In the genomic region with DNA sequence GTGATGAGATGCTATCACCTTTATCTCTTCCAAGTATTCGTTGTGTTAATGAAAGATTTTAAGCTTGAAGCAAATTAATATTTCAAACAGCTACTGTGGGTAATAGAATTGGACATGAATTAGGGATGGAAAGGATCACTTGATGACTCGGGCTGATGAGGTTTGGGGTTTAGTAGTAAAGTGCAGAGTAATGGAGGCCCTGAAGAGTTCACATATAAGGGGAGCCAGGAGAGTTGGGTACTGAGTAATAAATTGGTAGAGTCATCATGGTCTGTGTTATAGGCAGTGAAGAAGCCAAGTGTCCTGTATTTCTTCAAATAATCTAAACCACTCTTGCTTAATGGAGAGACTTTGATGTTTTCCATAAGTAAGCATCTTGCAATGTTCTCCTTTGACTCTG, we compare ENCODE assay signal across 31 cellular contexts. TPM values are rescaled to one million over a fixed set of nuclear protein-coding genes. Genes with fewer than 3 reads are reported as not detected.
A peak's percentile ranks its signal among the peaks of the same experiment; 100 is the strongest.
DNase-seq lines count a peak whose midpoint lies in the region; ATAC-seq and TF ChIP-seq lines count a peak whose summit lies in the region.
"Had no signal": no experiment of that assay in that cellular context is flagged by ENCODE, and none has a peak within 500 bp of the region (broad histone marks: within the 10 kb centered on the region; RNA-seq: fewer than 3 reads in every experiment).

No MANE protein-coding gene starts in this region.

- H3K9me3 Mint-ChIP-seq in activated T-cell treated with anti-CD3 and anti-CD28 coated beads, Interleukin-2, amount 50 U/mL, for 24 hours, result no peaks in the 10 kb centered on the region
- H3K9me3 Mint-ChIP-seq: activated CD8-positive, alpha-beta T cell treated with anti-CD3 and anti-CD28 coated beads for 36 hours; CD8-positive, alpha-beta memory T cell; nephron progenitor cell; stimulated activated naive CD8-positive, alpha-beta T cell treated with anti-CD3 and anti-CD28 coated beads, Interleukin-15, Interleukin-2, amounts not matched to agents 100 ng/mL and 50 ng/mL, for 24 hours; T-helper 1 cell treated with Interleukin-12 subunit alpha and Interleukin-12 subunit beta and Interleukin-4 antibody, amounts not matched to agents 30 μg/mL and 1 μg/mL, for 36 hours had no signal

- no peaks in the 10 kb centered on the region for H3K27me3 ChIP-seq in adipocyte (replicated peaks; ENCODE audit: control insufficient read depth, insufficient read depth, low read length)
- H3K27me3 ChIP-seq: pancreas, uterus had no signal

- H3K9me3 ChIP-seq in adipocyte (ENCODE audit: control insufficient read depth, low read length), result no peaks in the 10 kb centered on the region
- H3K9me3 ChIP-seq: A549, HAP-1, pancreas, uterus had no signal

- H3K27ac Mint-ChIP-seq in activated T-cell treated with anti-CD3 and anti-CD28 coated beads, Interleukin-2, amount 50 U/mL, for 24 hours, result peak overlapping the region; percentile 46
- H3K27ac Mint-ChIP-seq: activated CD8-positive, alpha-beta T cell treated with anti-CD3 and anti-CD28 coated beads for 36 hours; activated naive CD8-positive, alpha-beta T cell; stimulated activated naive CD8-positive, alpha-beta T cell treated with anti-CD3 and anti-CD28 coated beads, Interleukin-15, Interleukin-2, amounts not matched to agents 100 ng/mL and 50 ng/mL, for 24 hours had no signal

- H3K4me3 Mint-ChIP-seq in activated T-cell treated with anti-CD3 and anti-CD28 coated beads, Interleukin-2, amount 50 U/mL, for 24 hours, result no peak overlapping the region
- H3K4me3 Mint-ChIP-seq: activated CD8-positive, alpha-beta T cell treated with anti-CD3 and anti-CD28 coated beads for 36 hours; activated naive CD8-positive, alpha-beta T cell; CD8-positive, alpha-beta memory T cell; nephron progenitor cell; stimulated activated naive CD8-positive, alpha-beta T cell treated with anti-CD3 and anti-CD28 coated beads, Interleukin-15, Interleukin-2, amounts not matched to agents 100 ng/mL and 50 ng/mL, for 24 hours; T-helper 1 cell treated with Interleukin-12 subunit alpha and Interleukin-12 subunit beta and Interleukin-4 antibody, amounts not matched to agents 30 μg/mL and 1 μg/mL, for 36 hours had no signal

- peaks cover under 1% of the 10 kb centered on the region for H3K4me1 ChIP-seq in adipocyte (ENCODE audit: control insufficient read depth, insufficient read depth, low read length)
- H3K4me1 ChIP-seq: A549, pancreas, uterus had no signal

- TF ChIP-seq CTCF in fibroblast of the aortic adventitia (IDR thresholded peaks at IDR 0.05; ENCODE audit: insufficient read depth, low read length) (no peak), omental fat pad (IDR thresholded peaks at IDR 0.05) (no peak)

- H3K36me3 Mint-ChIP-seq in activated T-cell treated with anti-CD3 and anti-CD28 coated beads, Interleukin-2, amount 50 U/mL, for 24 hours (ENCODE audit: low read depth), result peaks cover 39% of the 10 kb centered on the region

- peaks cover 5% of the 10 kb centered on the region for H3K36me3 ChIP-seq in adipocyte (ENCODE audit: control insufficient read depth, insufficient read depth, low read length, severe bottlenecking)
- H3K36me3 ChIP-seq: HAP-1, uterus had no signal

- H3K4me3 ChIP-seq in adipocyte (ENCODE audit: low read length) (no peak overlapping the region), fibroblast of the aortic adventitia (ENCODE audit: low read depth, low read length) (no peak overlapping the region)
- H3K4me3 ChIP-seq: A549, HAP-1, pancreas, PC-9, SK-N-MC, uterus had no signal

- H3K4me1 Mint-ChIP-seq in activated T-cell treated with anti-CD3 and anti-CD28 coated beads, Interleukin-2, amount 50 U/mL, for 24 hours (ENCODE audit: low read depth), result peaks cover 22% of the 10 kb centered on the region
- H3K4me1 Mint-ChIP-seq: nephron progenitor cell had no signal

- no peak overlapping the region for H3K9ac ChIP-seq in adipocyte (ENCODE audit: low read length)

- no peaks in the 10 kb centered on the region for H3K27me3 Mint-ChIP-seq in activated T-cell treated with anti-CD3 and anti-CD28 coated beads, Interleukin-2, amount 50 U/mL, for 24 hours
- H3K27me3 Mint-ChIP-seq: activated CD8-positive, alpha-beta T cell treated with anti-CD3 and anti-CD28 coated beads for 36 hours; activated naive CD8-positive, alpha-beta T cell; CD8-positive, alpha-beta memory T cell; stimulated activated naive CD8-positive, alpha-beta T cell treated with anti-CD3 and anti-CD28 coated beads, Interleukin-15, Interleukin-2, amounts not matched to agents 100 ng/mL and 50 ng/mL, for 24 hours had no signal

- ATAC-seq in HG03139 (IDR thresholded peaks at IDR 0.05; ENCODE audit: unreplicated experiment), result no peak
- ATAC-seq in HG02938 (IDR thresholded peaks at IDR 0.05; ENCODE audit: unreplicated experiment), result no peak
- no peak for ATAC-seq in omental fat pad (ENCODE audit: low FRiP score)
- ATAC-seq: A549, esophagus mucosa, left colon, pancreas had no signal

- DNase-seq in activated T-cell treated with anti-CD3 and anti-CD28 coated beads, Interleukin-2, amount 50 U/mL, for 24 hours, result no peak
- DNase-seq in activated T-cell treated with anti-CD3 and anti-CD28 coated beads for 4 hours (no peak), adipocyte (ENCODE audit: low read depth) (peak; percentile 17), fibroblast of the aortic adventitia (ENCODE audit: low read depth) (peak; percentile 20), stromal cell of bone marrow (ENCODE audit: low read depth) (peak; percentile 12), omental fat pad (ENCODE audit: low spot score) (no peak)
- DNase-seq: activated CD8-positive, alpha-beta T cell treated with anti-CD3 and anti-CD28 coated beads for 36 hours; activated effector memory CD4-positive, alpha-beta T cell treated with Interleukin-2 at 50 U/mL for 16 hours; CD8-positive, alpha-beta memory T cell; central memory CD4-positive, alpha-beta T cell; DMS 273 treated with DMSO at 0.1 percent for 48 hours; EL; hypothalamus; left colon; NCI-H146; NCI-H226; NCI-H69; nephron progenitor cell; pancreas; PC-9; retina; uterus had no signal

RNA-seq across cellular contexts. Expression of gene L3MBTL3, which starts 57.5 kb away (rescaled TPM):
- total RNA-seq in fibroblast of the aortic adventitia (ENCODE audit: low replicate concordance) (9.8 and 16.4 TPM in 2 replicates), omental fat pad (10 to 100 TPM in 1 of 4 donors, 1 to 10 TPM in 3; 6.9 to 22.2 (median 8.0) TPM)

Comparison
In these comparisons a context has a peak if more than half of its experiments do, and no peak if none do; other contexts are left out.
1. DNase-seq: peak in adipocyte (single experiment), fibroblast of the aortic adventitia (single experiment) and stromal cell of bone marrow (single experiment); none in activated T-cell treated with anti-CD3 and anti-CD28 coated beads, Interleukin-2, amount 50 U/mL, for 24 hours (single experiment), activated T-cell treated with anti-CD3 and anti-CD28 coated beads for 4 hours (single experiment) and omental fat pad (single experiment).